ENCODE assay signal across 25 cellular contexts in the genomic region with DNA sequence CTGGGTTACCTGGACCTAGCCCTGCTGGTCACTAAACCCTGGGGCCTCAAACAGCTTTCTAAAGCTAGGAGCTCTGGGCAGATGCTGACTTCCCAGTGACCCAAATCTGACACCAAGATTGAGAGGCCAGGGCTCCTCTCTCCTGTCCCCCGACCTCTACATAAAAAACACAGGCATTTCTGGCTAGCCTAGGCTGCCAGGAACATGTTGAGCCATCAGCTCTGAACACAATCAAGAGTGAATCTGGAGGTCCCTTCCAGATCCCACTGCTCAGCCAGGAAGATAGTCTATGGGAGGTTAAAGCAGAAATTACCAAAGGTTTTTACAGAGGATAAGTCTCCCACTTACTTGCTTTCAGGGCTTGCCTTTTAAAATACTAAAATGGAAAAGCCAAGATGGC. TPM values are rescaled to one million over a fixed set of nuclear protein-coding genes. Genes with fewer than 3 reads are reported as not detected.
DNase-seq lines count a peak whose midpoint lies in the region; ATAC-seq, FAIRE-seq and TF ChIP-seq lines count a peak whose summit lies in the region.
"Had no signal": no experiment of that assay in that cellular context is flagged by ENCODE, and none has a peak within 500 bp of the region (broad histone marks: within the 10 kb centered on the region; RNA-seq: fewer than 3 reads in every experiment).

No MANE protein-coding gene starts in this region.

- TF ChIP-seq EP300 in A549 (IDR thresholded peaks at IDR 0.05): no peak

- in situ Hi-C loops in GM23248 (cut with MboI): no loop called here

- TF ChIP-seq POLR2A in A549 (IDR thresholded peaks at IDR 0.05; ENCODE audit: low read length): no peak

- WGBS in A549 (ENCODE audit: missing lambda C conversion rate): 50% methylated on average over 1 of the region's 1 CpG
- 13 to 14% methylated on average over 1 of the region's 1 CpG for WGBS in GM23248 (ENCODE audit: low coverage in 1 of 2, low lambda C conversion rate in 2 of 2, missing lambda C conversion rate in 2 of 2), 2 experiments

- no peaks in the 10 kb centered on the region for H3K36me3 ChIP-seq in GM23248 (ENCODE audit: low read depth)
- H3K36me3 ChIP-seq in adipocyte (ENCODE audit: control insufficient read depth, insufficient read depth, low read length, severe bottlenecking): no peaks in the 10 kb centered on the region
- no peaks in the 10 kb centered on the region for H3K36me3 ChIP-seq in BE2C
- H3K36me3 ChIP-seq: BLaER1 treated with 17β-estradiol and CSF1 and Interleukin-3, amounts not matched to agents 10 nM and 100 nM had no signal

- peak overlapping the region; percentile 54; the same call in 1 of the 2 replicates for H2AFZ ChIP-seq in GM23248

- H3K9ac ChIP-seq in GM23248 (peak overlapping the region; percentile 70), adipocyte (ENCODE audit: low read length) (peak overlapping the region; percentile 72)
- H3K9ac ChIP-seq: BLaER1 treated with 17β-estradiol and CSF1 and Interleukin-3, amounts not matched to agents 10 nM and 100 nM had no signal

- no peak for TF ChIP-seq CTCF in A549 (IDR thresholded peaks at IDR 0.05)
- TF ChIP-seq CTCF in foreskin keratinocyte (conservative IDR thresholded peaks at IDR 0.05): no peak
- no peak for TF ChIP-seq CTCF in BE2C (IDR thresholded peaks at IDR 0.05; ENCODE audit: low read depth, low read length)

- DNase-seq in A549 (ENCODE audit: low read depth in 1 of 2, low spot score in 1 of 2) (no peak), GM23248 (peak; percentile 74), adipocyte (ENCODE audit: low read depth) (peak; percentile 62), foreskin keratinocyte (no peak), BE2C (no peak), NCI-H2081 (lab: John Stamatoyannopoulos, UW) (no peak)
- DNase-seq: Caco-2; CD4-positive, alpha-beta memory T cell; DMS 273 treated with DMSO at 0.1 percent for 48 hours; DMS79 treated with DMSO at 0.1 percent for 48 hours; H9; HFFc6; KG1; NCI-H1105 treated with DMSO at 0.1 percent for 48 hours; NCI-H2029 treated with DMSO at 0.1 percent for 48 hours; NCI-H2171; NCI-H524 treated with DMSO at 0.1 percent for 48 hours; NCI-H82; SW 1271 had no signal

- H3K4me3 ChIP-seq in A549: no peak overlapping the region
- H3K4me3 ChIP-seq in GM23248: peak overlapping the region; percentile 44
- H3K4me3 ChIP-seq in adipocyte (ENCODE audit: low read length): peak overlapping the region; percentile 69
- H3K4me3 ChIP-seq in BE2C (ENCODE audit: low read depth, low read length): no peak overlapping the region
- H3K4me3 ChIP-seq: BLaER1 treated with 17β-estradiol and CSF1 and Interleukin-3, amounts not matched to agents 10 nM and 100 nM; GM12878 had no signal

- H3K27me3 ChIP-seq in GM23248 (replicated peaks; ENCODE audit: insufficient read depth) (no peaks in the 10 kb centered on the region), adipocyte (replicated peaks; ENCODE audit: control insufficient read depth, insufficient read depth, low read length) (no peaks in the 10 kb centered on the region), foreskin keratinocyte (no peaks in the 10 kb centered on the region), BE2C (no peaks in the 10 kb centered on the region)
- H3K27me3 ChIP-seq: BLaER1 treated with 17β-estradiol and CSF1 and Interleukin-3, amounts not matched to agents 10 nM and 100 nM had no signal

- TF ChIP-seq RAD21 in A549 (conservative IDR thresholded peaks at IDR 0.05 in 1 of 2, IDR thresholded peaks at IDR 0.05 in 1 of 2): no peak

- CTCF ChIA-PET in A549 (lab: Yijun Ruan, JAX): no interaction called here

- H3K4me1 ChIP-seq in A549: peaks cover 25% of the 10 kb centered on the region
- H3K4me1 ChIP-seq in GM23248 (ENCODE audit: insufficient read depth): peaks cover 35% of the 10 kb centered on the region
- H3K4me1 ChIP-seq in adipocyte (ENCODE audit: control insufficient read depth, insufficient read depth, low read length): peaks cover 28% of the 10 kb centered on the region
- H3K4me1 ChIP-seq in foreskin keratinocyte: no peaks in the 10 kb centered on the region
- no peaks in the 10 kb centered on the region for H3K4me1 ChIP-seq in BE2C
- H3K4me1 ChIP-seq: Caco-2 had no signal

- ATAC-seq in A549: no peak
- peak; percentile 39 for ATAC-seq in foreskin keratinocyte
- no peak for ATAC-seq in HG02885 (IDR thresholded peaks at IDR 0.05; ENCODE audit: poor library complexity, unreplicated experiment)
- ATAC-seq: Right ventricle myocardium inferior had no signal

- H3K9me2 ChIP-seq in GM23248 (ENCODE audit: insufficient read depth): no peaks in the 10 kb centered on the region

- POLR2A ChIA-PET in A549 (lab: Yijun Ruan, JAX): no interaction called here

- peaks cover 25% of the 10 kb centered on the region for H3F3A ChIP-seq in GM23248 (ENCODE audit: insufficient read depth)

- no peaks in the 10 kb centered on the region for H4K20me1 ChIP-seq in GM23248 (ENCODE audit: insufficient read depth)
- H4K20me1 ChIP-seq: BLaER1 treated with 17β-estradiol and CSF1 and Interleukin-3, amounts not matched to agents 10 nM and 100 nM had no signal

- H3K27ac ChIP-seq in A549 (peak overlapping the region; percentile 55 to 71; a peak in 4 of 6 replicates), GM23248 (peak overlapping the region; percentile 92), foreskin keratinocyte (no peak overlapping the region)
- H3K27ac ChIP-seq: BLaER1 treated with 17β-estradiol and CSF1 and Interleukin-3, amounts not matched to agents 10 nM and 100 nM had no signal

- FAIRE-seq in A549 (lab: Jason Lieb, UNC): no peak
- FAIRE-seq: A204.1, GM12878, RCC 7860 had no signal

- H3K9me3 ChIP-seq in A549: no peaks in the 10 kb centered on the region
- no peaks in the 10 kb centered on the region for H3K9me3 ChIP-seq in GM23248 (ENCODE audit: low read depth)
- no peaks in the 10 kb centered on the region for H3K9me3 ChIP-seq in adipocyte (ENCODE audit: control insufficient read depth, low read length)
- no peaks in the 10 kb centered on the region for H3K9me3 ChIP-seq in BE2C
- H3K9me3 ChIP-seq: BLaER1 treated with 17β-estradiol and CSF1 and Interleukin-3, amounts not matched to agents 10 nM and 100 nM; Caco-2 had no signal

- no peaks in the 10 kb centered on the region for H3K79me2 ChIP-seq in GM23248 (ENCODE audit: insufficient read depth)

- H3K4me2 ChIP-seq in A549 (peak overlapping the region; percentile 57; the same call in 1 of the 3 replicates), GM23248 (ENCODE audit: unreplicated experiment) (peak overlapping the region; percentile 68)

TF ChIP-seq in A549, 52 proteins besides CTCF, POLR2A, EP300 and RAD21:
- no peak for TF ChIP-seq TFCP2L1 (CRISPR knock-in tag; IDR thresholded peaks at IDR 0.05)
- no peak for TF ChIP-seq HOXA7 (CRISPR knock-in tag; IDR thresholded peaks at IDR 0.05)
- TF ChIP-seq EHF (CRISPR knock-in tag; IDR thresholded peaks at IDR 0.05): no peak
- no peak for TF ChIP-seq ESRRA (IDR thresholded peaks at IDR 0.05; ENCODE audit: borderline replicate concordance, low read length)
- TF ChIP-seq, protein P1, sequence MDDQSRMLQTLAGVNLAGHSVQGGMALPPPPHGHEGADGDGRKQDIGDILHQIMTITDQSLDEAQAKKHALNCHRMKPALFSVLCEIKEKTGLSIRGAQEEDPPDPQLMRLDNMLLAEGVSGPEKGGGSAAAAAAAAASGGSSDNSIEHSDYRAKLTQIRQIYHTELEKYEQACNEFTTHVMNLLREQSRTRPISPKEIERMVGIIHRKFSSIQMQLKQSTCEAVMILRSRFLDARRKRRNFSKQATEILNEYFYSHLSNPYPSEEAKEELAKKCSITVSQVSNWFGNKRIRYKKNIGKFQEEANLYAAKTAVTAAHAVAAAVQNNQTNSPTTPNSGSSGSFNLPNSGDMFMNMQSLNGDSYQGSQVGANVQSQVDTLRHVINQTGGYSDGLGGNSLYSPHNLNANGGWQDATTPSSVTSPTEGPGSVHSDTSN (IDR thresholded peaks at IDR 0.05): no peak
- TF ChIP-seq FOSL2 (IDR thresholded peaks at IDR 0.05): no peak
- TF ChIP-seq FOSL2 (CRISPR knock-in tag; IDR thresholded peaks at IDR 0.05): no peak
- TF ChIP-seq RARB (CRISPR knock-in tag; IDR thresholded peaks at IDR 0.05): no peak
- TF ChIP-seq MAZ (IDR thresholded peaks at IDR 0.05; ENCODE audit: borderline replicate concordance, low read depth, low read length): no peak
- no peak for TF ChIP-seq E2F6 (IDR thresholded peaks at IDR 0.05; ENCODE audit: borderline replicate concordance, low read depth)
- TF ChIP-seq PHF8 (IDR thresholded peaks at IDR 0.05; ENCODE audit: borderline replicate concordance, low read depth): no peak
- no peak for TF ChIP-seq KDM5A (IDR thresholded peaks at IDR 0.05)
- no peak for TF ChIP-seq ZC3H11A (IDR thresholded peaks at IDR 0.05)
- TF ChIP-seq GATA3 (IDR thresholded peaks at IDR 0.05; ENCODE audit: borderline replicate concordance): no peak
- no peak for TF ChIP-seq NFE2L2 (conservative IDR thresholded peaks at IDR 0.05; ENCODE audit: low read length)

RNA-seq across cellular contexts. Expression of gene PDE1C, which starts 22.1 kb away (rescaled TPM):
- 11.0 and 17.0 TPM in 2 replicates for polyA plus RNA-seq in A549 (2011; rRNA removed)
- 3.2 and 3.6 TPM in 2 replicates for polyA plus RNA-seq in A549 (2012; cell fraction: cytosol; rRNA removed)
- polyA plus RNA-seq in A549 (2012; cell fraction: nucleus; rRNA removed): 6.1 and 10.4 TPM in 2 replicates
- polyA plus RNA-seq in A549 (2017; fragmentation: RNase III; extraction: RNeasy Plus Mini Kit Qiagen cat#74134 plus additional on column Dnase treatment): 8.0 to 8.5 TPM (median 8.1 TPM) in 3 replicates
- 42.7 and 54.3 TPM in 2 replicates for polyA minus RNA-seq in A549 (2011; rRNA and poly(A)+ RNA removed)
- total RNA-seq in GM23248 (2014; rRNA removed; shearing (Covaris generic)): 33.8 and 43.1 TPM in 2 replicates
- 20.1 and 23.5 TPM in 2 replicates for polyA plus RNA-seq in GM23248 (2016; fragmentation: Nextera tagmentation; extraction: Ambion mirVana)
- 18.5 and 31.5 TPM in 2 replicates for total RNA-seq in foreskin keratinocyte
- polyA plus RNA-seq in foreskin keratinocyte: 4.2 and 5.3 TPM in 2 replicates
- 0.54 TPM for polyA plus RNA-seq in BE2C (2012; ENCODE audit: insufficient read depth, insufficient read length, low read depth)
- total RNA-seq: Caco-2; CD4-positive, alpha-beta memory T cell had no signal
- polyA plus RNA-seq: CD4-positive, alpha-beta memory T cell had no signal

Comparison
In these comparisons a context has a peak if more than half of its experiments do, and no peak if none do; other contexts are left out.
1. DNase-seq: peak in GM23248 (single experiment) and adipocyte (single experiment); none in A549 (0 of 2), foreskin keratinocyte (0 of 2), BE2C (single experiment) and NCI-H2081 (0 of 2).
2. H3K4me3 ChIP-seq: peak in GM23248 (single experiment) and adipocyte (single experiment); none in A549 (single experiment) and BE2C (single experiment).